1 cellular context compared by ENCODE assay signal in the genomic region with DNA sequence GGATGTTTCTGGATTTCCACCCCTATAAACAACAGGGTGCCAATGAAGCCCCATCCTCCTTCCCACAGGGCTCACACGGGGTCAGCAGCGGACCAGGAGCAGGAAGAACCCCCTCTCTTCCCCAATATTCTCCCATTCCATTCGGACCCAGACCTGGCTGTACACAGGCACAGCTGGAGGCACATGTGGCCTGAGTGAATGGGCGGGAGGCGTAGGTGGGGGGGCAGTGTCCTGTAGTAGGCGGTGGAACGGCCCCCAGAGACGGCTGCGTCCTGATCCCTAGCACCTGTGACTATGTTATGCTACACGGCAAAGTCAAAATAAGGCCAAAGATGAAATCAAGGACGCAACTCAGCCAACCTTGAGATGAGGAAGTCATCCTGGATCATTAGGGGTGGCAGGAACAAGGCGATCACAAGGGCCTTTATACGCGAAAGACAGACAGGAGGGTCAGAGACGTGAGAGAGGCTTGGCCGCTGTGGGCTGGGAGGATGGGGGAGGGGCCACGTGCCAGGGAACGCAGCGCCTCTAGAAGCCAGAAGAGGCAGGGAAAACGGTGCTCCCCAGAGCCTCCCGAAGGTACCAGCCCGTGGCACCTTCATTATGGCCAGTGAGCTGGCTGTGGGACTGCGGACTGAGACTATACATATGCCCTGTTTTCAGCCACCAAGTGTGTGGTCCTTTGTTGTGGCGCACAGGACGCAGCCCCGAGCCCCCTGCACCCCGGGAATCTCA.
TF ChIP-seq lines count a peak whose summit lies in the region.

No MANE protein-coding gene starts in this region.

TF ChIP-seq in GM23338, 12 proteins besides CTCF, POLR2A, EP300 and RAD21 (continued from another document):
- TF ChIP-seq, protein P1, sequence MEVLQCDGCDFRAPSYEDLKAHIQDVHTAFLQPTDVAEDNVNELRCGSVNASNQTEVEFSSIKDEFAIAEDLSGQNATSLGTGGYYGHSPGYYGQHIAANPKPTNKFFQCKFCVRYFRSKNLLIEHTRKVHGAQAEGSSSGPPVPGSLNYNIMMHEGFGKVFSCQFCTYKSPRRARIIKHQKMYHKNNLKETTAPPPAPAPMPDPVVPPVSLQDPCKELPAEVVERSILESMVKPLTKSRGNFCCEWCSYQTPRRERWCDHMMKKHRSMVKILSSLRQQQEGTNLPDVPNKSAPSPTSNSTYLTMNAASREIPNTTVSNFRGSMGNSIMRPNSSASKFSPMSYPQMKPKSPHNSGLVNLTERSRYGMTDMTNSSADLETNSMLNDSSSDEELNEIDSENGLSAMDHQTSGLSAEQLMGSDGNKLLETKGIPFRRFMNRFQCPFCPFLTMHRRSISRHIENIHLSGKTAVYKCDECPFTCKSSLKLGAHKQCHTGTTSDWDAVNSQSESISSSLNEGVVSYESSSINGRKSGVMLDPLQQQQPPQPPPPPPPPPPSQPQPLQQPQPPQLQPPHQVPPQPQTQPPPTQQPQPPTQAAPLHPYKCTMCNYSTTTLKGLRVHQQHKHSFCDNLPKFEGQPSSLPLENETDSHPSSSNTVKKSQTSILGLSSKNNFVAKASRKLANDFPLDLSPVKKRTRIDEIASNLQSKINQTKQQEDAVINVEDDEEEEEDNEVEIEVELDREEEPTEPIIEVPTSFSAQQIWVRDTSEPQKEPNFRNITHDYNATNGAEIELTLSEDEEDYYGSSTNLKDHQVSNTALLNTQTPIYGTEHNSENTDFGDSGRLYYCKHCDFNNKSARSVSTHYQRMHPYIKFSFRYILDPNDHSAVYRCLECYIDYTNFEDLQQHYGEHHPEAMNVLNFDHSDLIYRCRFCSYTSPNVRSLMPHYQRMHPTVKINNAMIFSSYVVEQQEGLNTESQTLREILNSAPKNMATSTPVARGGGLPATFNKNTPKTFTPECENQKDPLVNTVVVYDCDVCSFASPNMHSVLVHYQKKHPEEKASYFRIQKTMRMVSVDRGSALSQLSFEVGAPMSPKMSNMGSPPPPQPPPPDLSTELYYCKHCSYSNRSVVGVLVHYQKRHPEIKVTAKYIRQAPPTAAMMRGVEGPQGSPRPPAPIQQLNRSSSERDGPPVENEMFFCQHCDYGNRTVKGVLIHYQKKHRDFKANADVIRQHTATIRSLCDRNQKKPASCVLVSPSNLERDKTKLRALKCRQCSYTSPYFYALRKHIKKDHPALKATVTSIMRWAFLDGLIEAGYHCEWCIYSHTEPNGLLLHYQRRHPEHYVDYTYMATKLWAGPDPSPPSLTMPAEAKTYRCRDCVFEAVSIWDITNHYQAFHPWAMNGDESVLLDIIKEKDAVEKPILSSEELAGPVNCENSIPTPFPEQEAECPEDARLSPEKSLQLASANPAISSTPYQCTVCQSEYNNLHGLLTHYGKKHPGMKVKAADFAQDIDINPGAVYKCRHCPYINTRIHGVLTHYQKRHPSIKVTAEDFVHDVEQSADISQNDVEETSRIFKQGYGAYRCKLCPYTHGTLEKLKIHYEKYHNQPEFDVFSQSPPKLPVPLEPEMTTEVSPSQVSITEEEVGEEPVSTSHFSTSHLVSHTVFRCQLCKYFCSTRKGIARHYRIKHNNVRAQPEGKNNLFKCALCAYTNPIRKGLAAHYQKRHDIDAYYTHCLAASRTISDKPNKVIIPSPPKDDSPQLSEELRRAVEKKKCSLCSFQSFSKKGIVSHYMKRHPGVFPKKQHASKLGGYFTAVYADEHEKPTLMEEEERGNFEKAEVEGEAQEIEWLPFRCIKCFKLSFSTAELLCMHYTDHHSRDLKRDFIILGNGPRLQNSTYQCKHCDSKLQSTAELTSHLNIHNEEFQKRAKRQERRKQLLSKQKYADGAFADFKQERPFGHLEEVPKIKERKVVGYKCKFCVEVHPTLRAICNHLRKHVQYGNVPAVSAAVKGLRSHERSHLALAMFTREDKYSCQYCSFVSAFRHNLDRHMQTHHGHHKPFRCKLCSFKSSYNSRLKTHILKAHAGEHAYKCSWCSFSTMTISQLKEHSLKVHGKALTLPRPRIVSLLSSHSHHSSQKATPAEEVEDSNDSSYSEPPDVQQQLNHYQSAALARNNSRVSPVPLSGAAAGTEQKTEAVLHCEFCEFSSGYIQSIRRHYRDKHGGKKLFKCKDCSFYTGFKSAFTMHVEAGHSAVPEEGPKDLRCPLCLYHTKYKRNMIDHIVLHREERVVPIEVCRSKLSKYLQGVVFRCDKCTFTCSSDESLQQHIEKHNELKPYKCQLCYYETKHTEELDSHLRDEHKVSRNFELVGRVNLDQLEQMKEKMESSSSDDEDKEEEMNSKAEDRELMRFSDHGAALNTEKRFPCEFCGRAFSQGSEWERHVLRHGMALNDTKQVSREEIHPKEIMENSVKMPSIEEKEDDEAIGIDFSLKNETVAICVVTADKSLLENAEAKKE (CRISPR knock-in tag; IDR thresholded peaks at IDR 0.05) = no peak
- TF ChIP-seq EZH2 (IDR thresholded peaks at IDR 0.05; ENCODE audit: low read depth, unreplicated experiment) = no peak
- no peak for TF ChIP-seq NANOG (IDR thresholded peaks at IDR 0.05; ENCODE audit: borderline replicate concordance)
- TF ChIP-seq EZH2phosphoT487 (IDR thresholded peaks at IDR 0.05; ENCODE audit: unreplicated experiment) = no peak
- TF ChIP-seq POLR2AphosphoS5 (IDR thresholded peaks at IDR 0.05; ENCODE audit: low read depth) = no peak
- TF ChIP-seq JUNB (IDR thresholded peaks at IDR 0.05; ENCODE audit: unreplicated experiment) = no peak
- TF ChIP-seq, protein P2, sequence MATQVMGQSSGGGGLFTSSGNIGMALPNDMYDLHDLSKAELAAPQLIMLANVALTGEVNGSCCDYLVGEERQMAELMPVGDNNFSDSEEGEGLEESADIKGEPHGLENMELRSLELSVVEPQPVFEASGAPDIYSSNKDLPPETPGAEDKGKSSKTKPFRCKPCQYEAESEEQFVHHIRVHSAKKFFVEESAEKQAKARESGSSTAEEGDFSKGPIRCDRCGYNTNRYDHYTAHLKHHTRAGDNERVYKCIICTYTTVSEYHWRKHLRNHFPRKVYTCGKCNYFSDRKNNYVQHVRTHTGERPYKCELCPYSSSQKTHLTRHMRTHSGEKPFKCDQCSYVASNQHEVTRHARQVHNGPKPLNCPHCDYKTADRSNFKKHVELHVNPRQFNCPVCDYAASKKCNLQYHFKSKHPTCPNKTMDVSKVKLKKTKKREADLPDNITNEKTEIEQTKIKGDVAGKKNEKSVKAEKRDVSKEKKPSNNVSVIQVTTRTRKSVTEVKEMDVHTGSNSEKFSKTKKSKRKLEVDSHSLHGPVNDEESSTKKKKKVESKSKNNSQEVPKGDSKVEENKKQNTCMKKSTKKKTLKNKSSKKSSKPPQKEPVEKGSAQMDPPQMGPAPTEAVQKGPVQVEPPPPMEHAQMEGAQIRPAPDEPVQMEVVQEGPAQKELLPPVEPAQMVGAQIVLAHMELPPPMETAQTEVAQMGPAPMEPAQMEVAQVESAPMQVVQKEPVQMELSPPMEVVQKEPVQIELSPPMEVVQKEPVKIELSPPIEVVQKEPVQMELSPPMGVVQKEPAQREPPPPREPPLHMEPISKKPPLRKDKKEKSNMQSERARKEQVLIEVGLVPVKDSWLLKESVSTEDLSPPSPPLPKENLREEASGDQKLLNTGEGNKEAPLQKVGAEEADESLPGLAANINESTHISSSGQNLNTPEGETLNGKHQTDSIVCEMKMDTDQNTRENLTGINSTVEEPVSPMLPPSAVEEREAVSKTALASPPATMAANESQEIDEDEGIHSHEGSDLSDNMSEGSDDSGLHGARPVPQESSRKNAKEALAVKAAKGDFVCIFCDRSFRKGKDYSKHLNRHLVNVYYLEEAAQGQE (IDR thresholded peaks at IDR 0.05; ENCODE audit: unreplicated experiment) = no peak
- TF ChIP-seq ZNF114 (CRISPR knock-in tag; IDR thresholded peaks at IDR 0.05) = no peak
- TF ChIP-seq, protein P3, sequence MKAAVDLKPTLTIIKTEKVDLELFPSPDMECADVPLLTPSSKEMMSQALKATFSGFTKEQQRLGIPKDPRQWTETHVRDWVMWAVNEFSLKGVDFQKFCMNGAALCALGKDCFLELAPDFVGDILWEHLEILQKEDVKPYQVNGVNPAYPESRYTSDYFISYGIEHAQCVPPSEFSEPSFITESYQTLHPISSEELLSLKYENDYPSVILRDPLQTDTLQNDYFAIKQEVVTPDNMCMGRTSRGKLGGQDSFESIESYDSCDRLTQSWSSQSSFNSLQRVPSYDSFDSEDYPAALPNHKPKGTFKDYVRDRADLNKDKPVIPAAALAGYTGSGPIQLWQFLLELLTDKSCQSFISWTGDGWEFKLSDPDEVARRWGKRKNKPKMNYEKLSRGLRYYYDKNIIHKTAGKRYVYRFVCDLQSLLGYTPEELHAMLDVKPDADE (IDR thresholded peaks at IDR 0.05) = no peak
